In the genomic region with DNA sequence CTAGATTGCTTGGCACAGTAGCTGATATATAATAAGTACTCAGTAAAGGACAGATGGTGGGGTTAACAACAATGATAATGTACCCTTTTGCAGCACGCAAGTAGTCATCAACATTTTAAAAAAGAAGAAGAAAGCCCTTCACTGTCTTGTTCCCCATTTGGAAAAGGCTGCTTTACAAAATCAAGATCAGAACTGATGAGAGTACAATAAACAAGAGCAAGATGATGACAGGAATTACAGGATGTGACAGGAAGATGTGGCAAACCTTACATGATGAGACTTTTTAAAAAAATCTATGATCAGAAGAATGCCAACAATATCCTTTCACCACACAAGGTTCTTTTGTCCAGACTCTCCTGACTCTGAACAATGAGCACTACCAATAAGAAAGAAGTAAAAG, we compare ENCODE assay signal across 26 cellular contexts.
"Had no signal": no experiment of that assay in that cellular context is flagged by ENCODE, and none has a peak within 500 bp of the region (broad histone marks: within the 10 kb centered on the region; RNA-seq: fewer than 3 reads in every experiment).

No MANE protein-coding gene starts in this region.

- ATAC-seq: activated CD4-positive, CD25-positive, alpha-beta regulatory T cell treated with anti-CD3 and anti-CD28 coated beads, Interleukin-2, amount 50 U/mL, for 24 hours; mucosa of descending colon; sciatic nerve; stimulated activated naive B cell treated with anti-CD40 and anti-IgM and Interleukin-4, amounts not matched to agents 10 μg/mL and 1 μg/mL and 100 μg/mL, for 72 hours had no signal

- H3K4me1 ChIP-seq: left ventricle myocardium inferior, thyroid gland, vagina had no signal

- H3K9me3 Mint-ChIP-seq: nephron; stimulated activated naive B cell treated with anti-CD40 and anti-IgM and Interleukin-4, amounts not matched to agents 10 μg/mL and 1 μg/mL and 100 μg/mL, for 72 hours had no signal

- H3K4me1 Mint-ChIP-seq: nephron had no signal

- H3K27ac ChIP-seq: epithelial cell of prostate, esophagus squamous epithelium, left ventricle myocardium inferior, thyroid gland, vagina, WERI-Rb-1 had no signal

- H3K27me3 ChIP-seq: esophagus squamous epithelium, stomach, thyroid gland, upper lobe of left lung, vagina had no signal

- DNase-seq: activated CD8-positive, alpha-beta memory T cell treated with anti-CD3 and anti-CD28 coated beads for 24 hours; activated gamma-delta T cell treated with Interleukin-2 at 50 U/mL for 16 hours; activated naive CD4-positive, alpha-beta T cell treated with anti-CD3 and anti-CD28 coated beads, Interleukin-2, amount 50 U/mL, for 16 hours; anterior cingulate cortex; dermis blood vessel endothelial cell; effector CD8-positive, alpha-beta T cell; esophagus squamous epithelium; glutamatergic neuron; islet precursor cell; left ventricle myocardium inferior; mucosa of descending colon; stimulated activated CD4-positive, alpha-beta T cell treated with anti-CD3 and anti-CD28 coated beads, Interleukin-1b, Interleukin-23, amount 100 ng/mL, for 48 hours; stimulated activated CD4-positive, alpha-beta T cell treated with anti-CD3 and anti-CD28 coated beads, Interleukin-4, amount 100 ng/mL, for 4 hours; stimulated activated CD8-positive, alpha-beta memory T cell treated with anti-CD3 and anti-CD28 coated beads, Interleukin-4, amount 100 ng/mL, for 48 hours; stimulated activated naive B cell treated with anti-CD40 and anti-IgM and Interleukin-4, amounts not matched to agents 10 μg/mL and 1 μg/mL and 100 μg/mL, for 72 hours; stomach; T-helper 9 cell; thyroid gland; upper lobe of left lung; WERI-Rb-1 had no signal

- H3K27ac Mint-ChIP-seq: nephron; stimulated activated naive B cell treated with anti-CD40 and anti-IgM and Interleukin-4, amounts not matched to agents 10 μg/mL and 1 μg/mL and 100 μg/mL, for 72 hours had no signal

- H3K4me3 ChIP-seq: esophagus squamous epithelium, left ventricle myocardium inferior, mucosa of descending colon, skin epidermis, stomach, thyroid gland, upper lobe of left lung, vagina had no signal

- H3K27me3 Mint-ChIP-seq: stimulated activated naive B cell treated with anti-CD40 and anti-IgM and Interleukin-4, amounts not matched to agents 10 μg/mL and 1 μg/mL and 100 μg/mL, for 72 hours had no signal

- H3K9me3 ChIP-seq: esophagus squamous epithelium, left ventricle myocardium inferior, mucosa of descending colon, stomach, thyroid gland, upper lobe of left lung, vagina had no signal

- H3K4me3 Mint-ChIP-seq: nephron; stimulated activated naive B cell treated with anti-CD40 and anti-IgM and Interleukin-4, amounts not matched to agents 10 μg/mL and 1 μg/mL and 100 μg/mL, for 72 hours had no signal
